ENCODE assay signal across 16 cellular contexts in the genomic region with DNA sequence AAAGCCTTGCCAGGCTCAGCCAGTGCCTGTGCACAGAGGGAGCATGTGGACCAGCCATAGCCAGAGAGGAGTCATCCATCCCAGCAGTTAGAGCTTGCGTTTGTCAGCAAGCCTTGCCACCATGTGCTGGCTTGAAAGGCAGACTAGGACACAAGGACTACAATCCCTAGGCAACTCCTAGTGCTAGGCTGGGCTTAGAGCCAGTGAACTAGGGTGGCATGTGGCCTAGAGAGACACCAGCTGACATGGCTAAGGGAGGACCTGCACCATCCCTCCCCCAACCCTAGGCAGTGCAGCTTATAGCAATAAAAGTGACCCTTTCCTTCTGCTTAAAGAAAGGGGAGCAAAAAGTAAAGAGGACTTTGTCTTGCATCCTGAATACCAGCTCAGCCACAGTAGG.
"Had no signal": no experiment of that assay in that cellular context is flagged by ENCODE, and none has a peak within 500 bp of the region (broad histone marks: within the 10 kb centered on the region; RNA-seq: fewer than 3 reads in every experiment).

No MANE protein-coding gene starts in this region.

- H3K4me3 ChIP-seq: gastroesophageal sphincter, hepatocyte, left lung, transverse colon had no signal

- H3K4me1 ChIP-seq: gastroesophageal sphincter, left lung, transverse colon had no signal

- H3K27me3 ChIP-seq: brain microvascular endothelial cell, gastroesophageal sphincter, hepatocyte, left lung, transverse colon had no signal

- H3K36me3 ChIP-seq: brain microvascular endothelial cell, gastroesophageal sphincter, left lung, transverse colon had no signal

- ATAC-seq: gastroesophageal sphincter, left lung, T-cell had no signal

- H3K9me3 ChIP-seq: SK-N-SH had no signal

- H3K27ac ChIP-seq: brain microvascular endothelial cell, epithelial cell of prostate, gastroesophageal sphincter, hepatocyte, left lung, transverse colon had no signal

- DNase-seq: activated CD4-positive, CD25-positive, alpha-beta regulatory T cell treated with anti-CD3 and anti-CD28 coated beads, Interleukin-2, amount 50 U/mL, for 72 hours; activated naive CD8-positive, alpha-beta T cell treated with anti-CD3 and anti-CD28 coated beads, Interleukin-2, amount 10 ng/mL, durations not matched to agents 7 days and 5 days; brain microvascular endothelial cell; dermis blood vessel endothelial cell; islet precursor cell; left lung; mesendoderm; SK-N-SH; stimulated activated CD4-positive, alpha-beta T cell treated with anti-CD3 and anti-CD28 coated beads, Interleukin-4, amount 100 ng/mL, for 24 hours; stimulated activated naive CD4-positive, alpha-beta T cell; T-cell; T-helper 9 cell; transverse colon had no signal
